In genomic region chr5:149552038-149552494, GRCh38 we compare ENCODE assay signal across 1 cellular context.
TF ChIP-seq lines count a peak whose summit lies in the region.

No MANE protein-coding gene starts in this region.

TF ChIP-seq in SK-N-SH treated with all-trans-retinoic acid at 6 μM for 48 hours, 23 proteins besides CTCF, POLR2A, EP300 and RAD21 (continued from another document):
- TF ChIP-seq CSRNP3 (CRISPR knock-in tag; IDR thresholded peaks at IDR 0.05), result no peak
- TF ChIP-seq PPARA (CRISPR knock-in tag; IDR thresholded peaks at IDR 0.05; ENCODE audit: borderline replicate concordance), result no peak
